In the genomic region with DNA sequence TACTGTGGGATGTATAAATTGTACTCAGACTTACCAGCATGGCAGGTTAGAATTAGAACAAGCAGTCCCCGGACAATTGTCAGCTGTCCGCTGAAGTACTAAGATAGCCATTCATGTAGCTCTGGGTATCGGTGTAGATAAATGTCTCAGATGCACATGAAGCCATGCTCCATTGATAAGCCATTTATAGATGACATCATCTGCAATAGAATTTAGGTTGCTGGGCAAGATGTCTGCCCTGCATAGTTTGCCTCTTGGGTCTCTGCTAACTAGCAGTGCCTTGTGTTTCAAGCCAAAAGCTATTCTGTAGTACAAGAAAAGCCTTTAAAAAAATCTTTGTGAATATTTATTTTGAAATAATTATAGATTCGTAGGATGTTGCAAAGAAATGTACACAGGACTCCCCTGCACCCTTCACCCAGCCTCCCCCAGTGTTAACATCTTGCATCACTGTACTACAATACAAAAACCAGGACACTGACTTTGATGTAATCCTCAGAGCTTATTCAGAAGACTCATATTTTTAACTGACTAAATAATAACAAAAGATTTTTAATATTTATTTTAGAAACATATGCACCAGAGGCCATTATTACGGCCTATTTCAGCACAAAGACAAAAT, we compare ENCODE assay signal across 33 cellular contexts.
"Had no signal": no experiment of that assay in that cellular context is flagged by ENCODE, and none has a peak within 500 bp of the region (broad histone marks: within the 10 kb centered on the region; RNA-seq: fewer than 3 reads in every experiment).

No MANE protein-coding gene starts in this region.

- H3K27ac ChIP-seq: adrenal gland, cardiac muscle cell, VCaP had no signal

- H3K4me1 ChIP-seq: adrenal gland had no signal

- FAIRE-seq: bronchial epithelial cell, TTC549 had no signal

- H3K9me3 ChIP-seq: adrenal gland had no signal

- ATAC-seq: activated CD8-positive, alpha-beta T cell treated with anti-CD3 and anti-CD28 coated beads for 36 hours; activated naive CD4-positive, alpha-beta T cell treated with anti-CD3 and anti-CD28 coated beads, Interleukin-2, amount 50 U/mL, for 72 hours; activated T-cell treated with anti-CD3 and anti-CD28 coated beads, Interleukin-2, amount 50 U/mL, for 4 hours; activated T-cell treated with anti-CD3 and anti-CD28 coated beads, Interleukin-2, amount 50 U/mL, for 72 hours; activated T-helper 17 cell treated with anti-CD3 and anti-CD28 coated beads, Interleukin-2, amount 50 U/mL, for 72 hours had no signal

- DNase-seq: activated B cell treated with CpG ODN at 0.5 μM for 24 hours; activated CD4-positive, alpha-beta memory T cell treated with anti-CD3 and anti-CD28 coated beads for 36 hours; activated CD4-positive, alpha-beta T cell treated with anti-CD3 and anti-CD28 coated beads for 4 hours; activated CD4-positive, alpha-beta T cell treated with anti-CD3 and anti-CD28 coated beads, Interleukin-2, amount 10 ng/mL, durations not matched to agents 24 days and 14 days; activated CD4-positive, alpha-beta T cell treated with anti-CD3 and anti-CD28 coated beads, Interleukin-2, amount 50 U/mL, for 1 hour; activated CD4-positive, alpha-beta T cell treated with anti-CD3 and anti-CD28 coated beads, Interleukin-2, amount 50 U/mL, for 4 hours; activated CD4-positive, CD25-positive, alpha-beta regulatory T cell treated with anti-CD3 and anti-CD28 coated beads, Interleukin-2, amount 50 U/mL, for 72 hours; activated CD8-positive, alpha-beta memory T cell treated with anti-CD3 and anti-CD28 coated beads, Interleukin-2, amount 50 U/mL, for 4 hours; activated CD8-positive, alpha-beta T cell treated with anti-CD3 and anti-CD28 coated beads for 36 hours; activated effector memory CD4-positive, alpha-beta T cell treated with anti-CD3 and anti-CD28 coated beads, Interleukin-2, amount 50 U/mL, for 16 hours; activated gamma-delta T cell treated with Interleukin-2 at 50 U/mL for 16 hours; activated naive CD4-positive, alpha-beta T cell; activated naive CD4-positive, alpha-beta T cell treated with anti-CD3 and anti-CD28 coated beads for 36 hours; activated naive CD4-positive, alpha-beta T cell treated with anti-CD3 and anti-CD28 coated beads, Interleukin-2, amount 50 U/mL, for 16 hours; activated naive CD8-positive, alpha-beta T cell treated with anti-CD3 and anti-CD28 coated beads for 36 hours; activated T-cell treated with anti-CD3 and anti-CD28 coated beads for 4 hours; activated T-cell treated with anti-CD3 and anti-CD28 coated beads, Interleukin-2, amount 50 U/mL, for 1 hour; activated T-cell treated with anti-CD3 and anti-CD28 coated beads, Interleukin-2, amount 50 U/mL, for 4 hours; activated T-cell treated with anti-CD3 and anti-CD28 coated beads, Interleukin-2, amount 50 U/mL, for 72 hours; adrenal gland; amniotic stem cell; aorta; caudate nucleus; cerebellar nuclear complex; T-helper 1 cell; T-helper 2 cell; T-helper 9 cell had no signal

- H3K27me3 ChIP-seq: adrenal gland, cardiac muscle cell had no signal

- H3K36me3 ChIP-seq: adrenal gland, cardiac muscle cell had no signal

- H3K4me3 ChIP-seq: adrenal gland, cardiac muscle cell had no signal
